In genomic region chr14:100896369-100897060, GRCh38 we compare ENCODE assay signal across 1 cellular context.
TF ChIP-seq lines count a peak whose summit lies in the region.

No MANE protein-coding gene starts in this region.

TF ChIP-seq in neural cell, 6 proteins besides CTCF, POLR2A, EP300 and RAD21 (continued from another document):
- no peak for TF ChIP-seq REST (IDR thresholded peaks at IDR 0.05; ENCODE audit: borderline replicate concordance)
